Comparison of ENCODE assay signal across 8 cellular contexts in the genomic region with DNA sequence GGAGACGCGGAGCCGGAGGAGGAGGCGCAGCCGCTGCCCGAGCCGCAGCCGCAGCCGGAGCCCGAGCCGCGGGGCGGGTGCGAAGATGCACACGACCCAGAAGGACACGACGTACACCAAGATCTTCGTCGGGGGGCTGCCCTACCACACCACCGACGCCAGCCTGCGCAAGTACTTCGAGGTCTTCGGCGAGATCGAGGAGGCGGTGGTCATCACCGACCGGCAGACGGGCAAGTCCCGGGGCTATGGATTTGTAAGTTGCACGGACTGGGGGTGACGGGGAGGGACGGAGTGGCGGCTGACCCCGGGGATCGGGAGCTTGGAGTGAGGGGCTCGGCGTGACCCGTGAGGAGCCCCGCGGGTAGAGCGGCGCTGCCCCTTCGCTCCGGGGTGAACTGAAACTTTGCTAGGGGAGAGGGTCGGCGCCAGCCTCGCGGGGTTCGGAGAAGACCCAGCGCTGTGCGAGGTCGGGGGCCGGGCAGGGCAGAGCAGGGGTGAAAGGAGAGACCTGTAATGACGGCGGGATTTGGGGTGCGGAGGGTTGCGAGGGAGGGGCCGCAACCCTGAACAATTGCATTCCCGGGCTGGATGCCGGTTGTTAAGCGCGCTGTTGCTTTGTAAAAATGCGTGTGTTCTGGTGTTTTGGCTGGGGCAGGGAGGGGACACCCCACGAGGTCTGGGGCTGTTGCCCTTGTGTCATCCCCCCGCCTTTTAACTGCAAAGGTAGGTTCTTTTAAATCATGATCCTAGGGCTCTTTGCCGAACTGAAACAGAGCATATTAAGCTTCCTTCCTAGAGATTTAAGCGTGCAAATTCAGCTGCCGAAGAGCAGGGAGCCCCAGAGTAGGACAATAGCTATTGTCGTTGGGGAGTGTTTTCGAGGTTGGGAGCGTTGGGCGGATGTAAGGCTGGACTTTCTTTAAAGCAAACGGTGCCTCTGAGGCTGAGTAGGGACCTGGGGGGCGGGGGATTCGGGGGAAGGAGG. TPM values are rescaled to one million over a fixed set of nuclear protein-coding genes. Genes with fewer than 3 reads are reported as not detected.
DNase-seq lines count a peak whose midpoint lies in the region; ATAC-seq and TF ChIP-seq lines count a peak whose summit lies in the region.

No MANE protein-coding gene starts in this region.

- H3K4me1 ChIP-seq in lung (ENCODE audit: control insufficient read depth in 2 of 2, insufficient read depth in 2 of 2, low read length in 2 of 2) (peaks cover 4 to 6% of the 10 kb centered on the region in 2 donors), suprapubic skin (peaks cover 21% of the 10 kb centered on the region)

- H3K36me3 ChIP-seq in lung (ENCODE audit: control insufficient read depth in 2 of 2, insufficient read depth in 2 of 2, low read length in 2 of 2) (no peaks in the 10 kb centered on the region), suprapubic skin (no peaks in the 10 kb centered on the region)

- ATAC-seq in lung (ENCODE audit: insufficient read depth, low FRiP score) (no peak), HG03025 (IDR thresholded peaks at IDR 0.05; ENCODE audit: low FRiP score, unreplicated experiment) (no peak), HG02884 (IDR thresholded peaks at IDR 0.05; ENCODE audit: unreplicated experiment) (no peak), GM19463 (IDR thresholded peaks at IDR 0.05; ENCODE audit: unreplicated experiment) (no peak)

- H3K27ac ChIP-seq in cingulate gyrus (ENCODE audit: low read depth, low read length), result peak overlapping the region; percentile 72
- peak overlapping the region; percentile 38 to 97 for H3K27ac ChIP-seq in lung (ENCODE audit: low read depth in 1 of 2, low read length in 1 of 2)
- peak overlapping the region; percentile 55 for H3K27ac ChIP-seq in suprapubic skin

- DNase-seq in D341Med (ENCODE audit: low spot score), result peak; percentile 58
- peak; percentile 69 for DNase-seq in M059J (ENCODE audit: low read depth)
- no peak for DNase-seq in lung (ENCODE audit: low spot score)
- DNase-seq in suprapubic skin (ENCODE audit: low spot score in 2 of 2), result peak; percentile 69 to 80

- H3K27me3 ChIP-seq in lung (ENCODE audit: control insufficient read depth, insufficient read depth) (peaks cover 3% of the 10 kb centered on the region), suprapubic skin (peaks cover 3% of the 10 kb centered on the region)

- WGBS in lung, 2 donors, result 3% methylated on average over 67 to 77 of the region's 77 CpGs
- 4% methylated on average over 26 of the region's 77 CpGs for WGBS in suprapubic skin

- no peak for TF ChIP-seq EP300 in suprapubic skin (IDR thresholded peaks at IDR 0.05)

- TF ChIP-seq CTCF in lung (IDR thresholded peaks at IDR 0.05; ENCODE audit: control extremely low read depth, extremely low read depth) (no peak), suprapubic skin (IDR thresholded peaks at IDR 0.05) (no peak)

- TF ChIP-seq POLR2A in suprapubic skin (IDR thresholded peaks at IDR 0.05), result no peak

- H3K9me3 ChIP-seq in lung (ENCODE audit: control insufficient read depth in 2 of 2, insufficient read depth in 1 of 2, low read length in 1 of 2) (no peaks in the 10 kb centered on the region), suprapubic skin (no peaks in the 10 kb centered on the region)

- H3K4me3 ChIP-seq in lung (peak overlapping the region; percentile 32), suprapubic skin (peak overlapping the region; percentile 83)

RNA-seq across cellular contexts. Expression of gene RBM24, which starts 0.6 kb away (rescaled TPM):
- 24.1 and 27.9 TPM in 2 replicates for total RNA-seq in M059J (2014; rRNA removed; shearing (Covaris generic))
- 1 to 10 TPM; 1.9 to 3.0 TPM for total RNA-seq in lung
- 1 to 10 TPM; 1.1 to 1.7 TPM for polyA plus RNA-seq in lung
- 1 to 10 TPM in 2 of 4 donors, under 1 TPM in 2; 0.21 to 3.1 (median 0.76) TPM for total RNA-seq in suprapubic skin
